28 cellular contexts compared by ENCODE assay signal in the genomic region with DNA sequence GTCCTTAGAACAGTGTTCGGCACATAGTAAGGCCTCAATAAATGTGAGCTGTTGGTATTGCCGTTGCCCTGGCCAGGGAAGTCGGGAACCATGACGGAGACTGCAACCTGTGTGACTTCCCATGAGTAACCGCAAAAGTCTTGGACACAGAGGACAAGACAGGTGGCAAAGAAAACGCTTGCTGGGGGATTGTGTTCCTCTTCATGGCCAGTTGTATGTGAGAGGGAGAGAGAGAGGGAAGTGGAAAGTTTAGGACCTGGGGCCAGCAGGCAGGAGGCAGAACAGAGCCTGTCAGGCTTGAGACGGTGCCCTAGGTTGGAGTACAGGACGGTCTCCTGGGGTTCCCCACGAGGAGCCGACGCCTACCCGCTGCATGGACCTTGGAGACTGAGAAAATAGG.
"Had no signal": no experiment of that assay in that cellular context is flagged by ENCODE, and none has a peak within 500 bp of the region (broad histone marks: within the 10 kb centered on the region; RNA-seq: fewer than 3 reads in every experiment).

No MANE protein-coding gene starts in this region.

- ATAC-seq: activated CD8-positive, alpha-beta memory T cell treated with anti-CD3 and anti-CD28 coated beads, Interleukin-2, amount 10 ng/mL, durations not matched to agents 7 days and 5 days; activated naive CD8-positive, alpha-beta T cell treated with anti-CD3 and anti-CD28 coated beads, Interleukin-2, amount 50 U/mL, for 24 hours; Panc1 had no signal

- H3K4me3 ChIP-seq: MG63, SJCRH30, SK-N-MC had no signal

- H3K4me1 ChIP-seq: SJCRH30 had no signal

- H3K27ac ChIP-seq: SJCRH30, SK-N-MC, WERI-Rb-1 had no signal

- DNase-seq: activated CD4-positive, alpha-beta memory T cell treated with anti-CD3 and anti-CD28 coated beads, Interleukin-2, amount 10 ng/mL, durations not matched to agents 7 days and 5 days; activated CD4-positive, alpha-beta T cell treated with anti-CD3 and anti-CD28 coated beads for 1 hour; activated CD4-positive, alpha-beta T cell treated with anti-CD3 and anti-CD28 coated beads for 48 hours; activated CD4-positive, CD25-positive, alpha-beta regulatory T cell; activated CD8-positive, alpha-beta memory T cell treated with anti-CD3 and anti-CD28 coated beads for 24 hours; activated CD8-positive, alpha-beta memory T cell treated with anti-CD3 and anti-CD28 coated beads, Interleukin-2, amount 10 ng/mL, durations not matched to agents 7 days and 5 days; activated CD8-positive, alpha-beta memory T cell treated with anti-CD3 and anti-CD28 coated beads, Interleukin-2, amount 50 U/mL, for 48 hours; activated naive CD4-positive, alpha-beta T cell treated with anti-CD3 and anti-CD28 coated beads, Interleukin-2, amount 10 ng/mL, durations not matched to agents 7 days and 5 days; activated naive CD8-positive, alpha-beta T cell treated with anti-CD3 and anti-CD28 coated beads, Interleukin-2, amount 50 U/mL, for 24 hours; anterior cingulate cortex; central memory CD4-positive, alpha-beta T cell; Kasumi-1; KG1; MG63; NCI-H1048; NCI-H1105 treated with DMSO at 0.1 percent for 48 hours; NCI-H1436; NCI-H1694; NCI-H1930; NCI-H2081 treated with DMSO at 0.1 percent for 48 hours; NCI-H345; NCI-H524 treated with DMSO at 0.1 percent for 48 hours; SHP77; SJCRH30; T1000 had no signal

- H3K9me3 ChIP-seq: MG63, SJCRH30 had no signal

- H3K27me3 ChIP-seq: MG63, SJCRH30 had no signal

- H3K36me3 ChIP-seq: MG63, SJCRH30, WERI-Rb-1 had no signal
